Comparison of ENCODE assay signal across 8 cellular contexts in genomic region chr2:24360050-24360962, GRCh38. TPM values are rescaled to one million over a fixed set of nuclear protein-coding genes. Genes with fewer than 3 reads are reported as not detected.
A peak's percentile ranks its signal among the peaks of the same experiment; 100 is the strongest.
DNase-seq lines count a peak whose midpoint lies in the region; ATAC-seq and TF ChIP-seq lines count a peak whose summit lies in the region.

TSS of gene ITSN2 (minus strand) at chr2:24360536. CDS start at chr2:24328082, 32,454 bp downstream.

- no peaks in the 10 kb centered on the region for H3K27me3 Mint-ChIP-seq in CD8-positive, alpha-beta memory T cell
- H3K27me3 Mint-ChIP-seq in mesothelial cell of epicardium (ENCODE audit: low read depth): no peaks in the 10 kb centered on the region

- no peaks in the 10 kb centered on the region for H3K9me3 Mint-ChIP-seq in CD8-positive, alpha-beta memory T cell
- no peaks in the 10 kb centered on the region for H3K9me3 Mint-ChIP-seq in mesothelial cell of epicardium

- peak within 1 kb of the TSS; percentile 81 for H3K9ac ChIP-seq in NT2/D1 (ENCODE audit: insufficient read length, low read depth)

- peak within 1 kb of the TSS; percentile 88 for H3K4me3 ChIP-seq in CD8-positive, alpha-beta memory T cell (ENCODE audit: low read length)
- peak within 1 kb of the TSS; percentile 64 for H3K4me3 ChIP-seq in NT2/D1 (ENCODE audit: insufficient read length, low read depth)

- H3K36me3 Mint-ChIP-seq in CD8-positive, alpha-beta memory T cell: peaks cover 0 to 11% (median 3%) of the 10 kb centered on the region in 3 donors
- peaks cover 3% of the 10 kb centered on the region for H3K36me3 Mint-ChIP-seq in mesothelial cell of epicardium

- peak within 1 kb of the TSS; percentile 91 to 98 (median 95) for H3K4me3 Mint-ChIP-seq in CD8-positive, alpha-beta memory T cell
- peak within 1 kb of the TSS; percentile 78 for H3K4me3 Mint-ChIP-seq in mesothelial cell of epicardium

- ATAC-seq in GM19397 (IDR thresholded peaks at IDR 0.05; ENCODE audit: unreplicated experiment): peak; percentile 84
- peak; percentile 47 for ATAC-seq in HG03558 (IDR thresholded peaks at IDR 0.05; ENCODE audit: extremely low read depth, unreplicated experiment)

- peaks cover 25% of the 10 kb centered on the region for H3K4me1 ChIP-seq in CD8-positive, alpha-beta memory T cell (ENCODE audit: insufficient read depth, low read length)
- peaks cover 4% of the 10 kb centered on the region for H3K4me1 ChIP-seq in NT2/D1 (ENCODE audit: insufficient read depth, insufficient read length)

- H3K27ac ChIP-seq in CD8-positive, alpha-beta memory T cell (ENCODE audit: low read depth, low read length): peak within 1 kb of the TSS; percentile 93

- POLR2A ChIA-PET in CD8-positive, alpha-beta memory T cell (lab: Charles Lee): interaction anchor here (0.6 to 1.4 kb wide), 8 partner anchors 9 to 856 kb away, joined by 3 to 8 read pairs (median 4); partner anchors contain the start of genes CENPO, PTRHD1 and SF3B6

- in situ Hi-C loops in endometrial microvascular endothelial cells (cut with HindIII; ENCODE audit: inconsistent ontology term, low pct_unique_long_range_greater_than_20kb, low sequenced_read_pairs): no loop called here

- no peak for TF ChIP-seq CTCF in mesothelial cell of epicardium (IDR thresholded peaks at IDR 0.05; ENCODE audit: unreplicated experiment)

- H3K36me3 ChIP-seq in CD8-positive, alpha-beta memory T cell (ENCODE audit: insufficient read depth, low read length): no peaks in the 10 kb centered on the region
- no peaks in the 10 kb centered on the region for H3K36me3 ChIP-seq in NT2/D1 (ENCODE audit: insufficient read depth, insufficient read length, low read length)

- peak; percentile 71 to 89 (median 85) for DNase-seq in CD8-positive, alpha-beta memory T cell
- DNase-seq in NT2/D1 (ENCODE audit: low read depth, low spot score) (peak; percentile 60), mesothelial cell of epicardium (ENCODE audit: low spot score in 2 of 2, unreplicated experiment in 2 of 2) (peak; percentile 61 to 84)
- DNase-seq in activated CD8-positive, alpha-beta memory T cell treated with anti-CD3 and anti-CD28 coated beads, Interleukin-2, amount 50 U/mL, for 24 hours (ENCODE audit: extremely low read depth): peak; percentile 36
- DNase-seq in stimulated activated CD8-positive, alpha-beta memory T cell treated with anti-CD3 and anti-CD28 coated beads, Interleukin-15, amount 100 ng/mL, for 48 hours (ENCODE audit: low read depth in 2 of 2): peak; percentile 81 to 83

- peak within 1 kb of the TSS; percentile 92 to 98 (median 97) for H3K27ac Mint-ChIP-seq in CD8-positive, alpha-beta memory T cell
- H3K27ac Mint-ChIP-seq in mesothelial cell of epicardium: peak within 1 kb of the TSS; percentile 93

- CTCF ChIA-PET in CD8-positive, alpha-beta memory T cell (lab: Charles Lee): interaction anchor here (0.7 to 1.5 kb wide), 5 partner anchors 10 to 52 kb away, joined by 3 to 6 read pairs (median 3); no protein-coding TSS in a partner anchor

- no peaks in the 10 kb centered on the region for H3K9me3 ChIP-seq in CD8-positive, alpha-beta memory T cell (ENCODE audit: low read length)
- H3K9me3 ChIP-seq in NT2/D1 (ENCODE audit: insufficient read depth, low read length): no peaks in the 10 kb centered on the region

- H3K27me3 ChIP-seq in CD8-positive, alpha-beta memory T cell (ENCODE audit: insufficient read depth, low read length, poor library complexity, severe bottlenecking): no peaks in the 10 kb centered on the region
- peaks cover 18% of the 10 kb centered on the region for H3K27me3 ChIP-seq in NT2/D1 (ENCODE audit: insufficient read depth, insufficient read length)

- peaks cover 34 to 42% (median 35%) of the 10 kb centered on the region in 3 donors for H3K4me1 Mint-ChIP-seq in CD8-positive, alpha-beta memory T cell
- peaks cover 11% of the 10 kb centered on the region for H3K4me1 Mint-ChIP-seq in mesothelial cell of epicardium

RNA-seq across cellular contexts. Expression of gene ITSN2, which starts in this region (rescaled TPM):
- 10 to 100 TPM; 71.2 to 76.1 TPM for total RNA-seq in CD8-positive, alpha-beta memory T cell
- polyA plus RNA-seq in CD8-positive, alpha-beta memory T cell: 76.7 TPM
- 29.9 TPM for total RNA-seq in endometrial microvascular endothelial cells (ENCODE audit: inconsistent ontology term)
- 19.6 to 21.7 TPM (median 21.6 TPM) in 3 replicates for total RNA-seq in mesothelial cell of epicardium

Comparison
In these comparisons a context has a peak if more than half of its experiments do, and no peak if none do; other contexts are left out.
1. Peak in every context shown above with its lines: DNase-seq, ATAC-seq, H3K4me3 ChIP-seq and H3K27ac ChIP-seq.